17 cellular contexts compared by ENCODE assay signal in the genomic region with DNA sequence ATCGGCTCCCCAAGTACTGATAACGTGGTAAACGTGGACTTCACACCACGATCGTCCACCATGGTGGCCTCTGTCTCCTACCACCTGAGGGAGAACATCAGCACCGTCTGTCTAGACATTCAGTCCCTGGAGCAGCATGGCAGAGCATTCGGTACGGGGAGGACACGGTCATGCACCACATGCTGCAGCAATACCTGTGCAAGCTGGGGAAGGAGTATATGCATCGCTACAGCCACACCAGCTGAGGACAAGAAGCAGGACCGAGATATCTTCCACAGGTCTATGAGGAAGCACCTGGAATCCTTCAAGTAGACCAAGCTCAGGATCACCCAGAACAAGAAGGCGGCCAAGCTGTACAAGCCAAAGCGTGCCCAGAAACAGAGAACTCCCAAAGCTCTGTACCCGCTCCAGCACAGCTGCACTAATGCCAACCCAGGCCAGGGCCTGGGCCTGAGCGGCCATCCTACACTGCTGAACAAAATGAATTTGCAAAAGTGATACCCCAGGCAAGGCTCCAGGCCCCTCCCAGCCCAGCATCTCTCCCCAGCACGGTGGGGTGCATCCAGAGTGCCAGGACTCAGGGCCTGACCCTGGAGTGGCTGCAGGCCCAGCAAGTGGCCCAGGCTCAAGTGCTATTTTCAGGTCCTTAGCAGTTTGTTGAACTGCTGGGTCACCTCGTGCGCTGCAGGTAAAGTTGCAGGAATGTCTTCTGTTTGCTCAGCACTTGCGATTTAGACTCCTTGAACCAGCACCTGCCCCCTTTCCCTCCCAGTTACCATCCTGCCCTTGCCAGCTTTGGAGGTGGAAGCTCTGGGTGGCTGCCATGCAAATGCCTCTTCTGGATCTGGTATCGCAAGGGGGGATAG.
DNase-seq lines count a peak whose midpoint lies in the region; ATAC-seq and TF ChIP-seq lines count a peak whose summit lies in the region.
"Had no signal": no experiment of that assay in that cellular context is flagged by ENCODE, and none has a peak within 500 bp of the region (broad histone marks: within the 10 kb centered on the region; RNA-seq: fewer than 3 reads in every experiment).

No MANE protein-coding gene starts in this region.

- intact Hi-C loops in natural killer cell (cut with micrococcal nuclease), result no loop called here
- intact Hi-C loops in right lobe of liver (cut with DNase I), result no loop called here

- peaks cover 9 to 23% of the 10 kb centered on the region in 2 donors for H3K27me3 Mint-ChIP-seq in natural killer cell treated with Interleukin-12 subunit alpha and Interleukin-12 subunit beta and Interleukin-15 and Interleukin-18, amount 100 ng/mL, for 72 hours
- H3K27me3 Mint-ChIP-seq in natural killer cell (ENCODE audit: low read depth in 2 of 2) (peaks cover 11 to 28% of the 10 kb centered on the region in 2 donors), endodermal cell (ENCODE audit: insufficient read depth) (peaks cover 28% of the 10 kb centered on the region), osteocyte (ENCODE audit: unreplicated experiment) (peaks cover 24% of the 10 kb centered on the region)

- no peak overlapping the region for H3K27ac Mint-ChIP-seq in natural killer cell treated with Interleukin-12 subunit alpha and Interleukin-12 subunit beta and Interleukin-15 and Interleukin-18, amount 100 ng/mL, for 72 hours
- H3K27ac Mint-ChIP-seq in natural killer cell (no peak overlapping the region), endodermal cell (no peak overlapping the region), osteocyte (ENCODE audit: unreplicated experiment) (no peak overlapping the region)
- H3K27ac Mint-ChIP-seq: CD14-positive monocyte had no signal

- ATAC-seq in natural killer cell treated with Interleukin-12 subunit alpha and Interleukin-12 subunit beta and Interleukin-15 and Interleukin-18, amount 100 ng/mL, for 72 hours, result peak; percentile 6 to 43
- ATAC-seq in natural killer cell, result no peak
- ATAC-seq in right lobe of liver, result no peak
- no peak for ATAC-seq in GM18517 (IDR thresholded peaks at IDR 0.05; ENCODE audit: unreplicated experiment)
- ATAC-seq: A549, PC-3 had no signal

- no peak overlapping the region for H3K4me3 Mint-ChIP-seq in natural killer cell treated with Interleukin-12 subunit alpha and Interleukin-12 subunit beta and Interleukin-15 and Interleukin-18, amount 100 ng/mL, for 72 hours
- H3K4me3 Mint-ChIP-seq in natural killer cell (no peak overlapping the region), endodermal cell (no peak overlapping the region), osteocyte (ENCODE audit: unreplicated experiment) (no peak overlapping the region)
- H3K4me3 Mint-ChIP-seq: CD14-positive monocyte had no signal

- H3K4me3 ChIP-seq in endodermal cell (ENCODE audit: low read length) (no peak overlapping the region), right lobe of liver (no peak overlapping the region)
- H3K4me3 ChIP-seq: A549 had no signal

- H3K27me3 ChIP-seq in endodermal cell (ENCODE audit: control insufficient read depth, insufficient read depth, low read length, poor library complexity, severe bottlenecking) (peaks cover 19% of the 10 kb centered on the region), right lobe of liver (no peaks in the 10 kb centered on the region)

- H3K4me1 Mint-ChIP-seq in natural killer cell treated with Interleukin-12 subunit alpha and Interleukin-12 subunit beta and Interleukin-15 and Interleukin-18, amount 100 ng/mL, for 72 hours (ENCODE audit: low read depth in 2 of 2), result no peaks in the 10 kb centered on the region
- H3K4me1 Mint-ChIP-seq in natural killer cell, result peaks cover 0 to 8% of the 10 kb centered on the region in 2 donors
- no peaks in the 10 kb centered on the region for H3K4me1 Mint-ChIP-seq in endodermal cell
- no peaks in the 10 kb centered on the region for H3K4me1 Mint-ChIP-seq in osteocyte (ENCODE audit: unreplicated experiment)
- H3K4me1 Mint-ChIP-seq: CD14-positive monocyte had no signal

- no peak overlapping the region for H3K9ac ChIP-seq in endodermal cell (ENCODE audit: extremely low read depth, low read length, poor library complexity, severe bottlenecking)

- TF ChIP-seq CTCF in natural killer cell (IDR thresholded peaks at IDR 0.05), result no peak
- no peak for TF ChIP-seq CTCF in endodermal cell (conservative IDR thresholded peaks at IDR 0.05)
- TF ChIP-seq CTCF in osteocyte (IDR thresholded peaks at IDR 0.05), result no peak
- TF ChIP-seq CTCF in right lobe of liver (IDR thresholded peaks at IDR 0.05), result no peak

- TF ChIP-seq POLR2A in right lobe of liver (IDR thresholded peaks at IDR 0.05), result no peak

- H3K9me3 ChIP-seq in endodermal cell (ENCODE audit: control insufficient read depth, low read length) (no peaks in the 10 kb centered on the region), right lobe of liver (no peaks in the 10 kb centered on the region)
- H3K9me3 ChIP-seq: A549 had no signal

- 91 to 94% methylated on average over 20 of the region's 20 CpGs for WGBS in endodermal cell (ENCODE audit: insufficient coverage in 1 of 2, insufficient read length in 1 of 2), 2 experiments
- WGBS in right lobe of liver (ENCODE audit: insufficient coverage, low coverage, low lambda C conversion rate, missing lambda C conversion rate), result 89% methylated on average over 8 of the region's 20 CpGs

- no peak for DNase-seq in natural killer cell treated with Interleukin-12 subunit alpha and Interleukin-12 subunit beta and Interleukin-15 and Interleukin-18, amount 100 ng/mL, for 72 hours (ENCODE audit: low spot score)
- DNase-seq in natural killer cell (no peak), endodermal cell (peak; percentile 53), osteocyte (ENCODE audit: extremely low spot score, unreplicated experiment) (peak; percentile 80), DMS153 treated with DMSO at 0.1 percent for 48 hours (lab: John Stamatoyannopoulos, UW; ENCODE audit: unreplicated experiment) (no peak), right lobe of liver (no peak)
- DNase-seq in activated CD4-positive, CD25-positive, alpha-beta regulatory T cell (lab: John Stamatoyannopoulos, UW), result no peak
- DNase-seq: COR-L47, DMS53, Kasumi-1, NCI-H1436, NCI-H2029 treated with DMSO at 0.1 percent for 48 hours, NCI-H524 treated with DMSO at 0.1 percent for 48 hours, PC-3 had no signal

- H3K4me1 ChIP-seq in endodermal cell (ENCODE audit: control insufficient read depth, insufficient read depth, low read length) (no peaks in the 10 kb centered on the region), right lobe of liver (no peaks in the 10 kb centered on the region)
- H3K4me1 ChIP-seq: A549 had no signal

- no peaks in the 10 kb centered on the region for H3K9me3 Mint-ChIP-seq in natural killer cell treated with Interleukin-12 subunit alpha and Interleukin-12 subunit beta and Interleukin-15 and Interleukin-18, amount 100 ng/mL, for 72 hours
- H3K9me3 Mint-ChIP-seq in natural killer cell (no peaks in the 10 kb centered on the region), endodermal cell (no peaks in the 10 kb centered on the region), osteocyte (ENCODE audit: unreplicated experiment) (no peaks in the 10 kb centered on the region)

- no peaks in the 10 kb centered on the region for H3K36me3 Mint-ChIP-seq in natural killer cell treated with Interleukin-12 subunit alpha and Interleukin-12 subunit beta and Interleukin-15 and Interleukin-18, amount 100 ng/mL, for 72 hours
- H3K36me3 Mint-ChIP-seq in natural killer cell (no peaks in the 10 kb centered on the region), endodermal cell (ENCODE audit: low read depth) (no peaks in the 10 kb centered on the region), osteocyte (ENCODE audit: unreplicated experiment) (no peaks in the 10 kb centered on the region)
- H3K36me3 Mint-ChIP-seq: CD14-positive monocyte had no signal

- H3K27ac ChIP-seq in endodermal cell (ENCODE audit: low read depth, low read length) (no peak overlapping the region), right lobe of liver (no peak overlapping the region)
- H3K27ac ChIP-seq: A549 had no signal

- no peaks in the 10 kb centered on the region for H3K36me3 ChIP-seq in endodermal cell (ENCODE audit: control insufficient read depth, insufficient read depth, low read length)
- H3K36me3 ChIP-seq in right lobe of liver, result no peaks in the 10 kb centered on the region

Comparison
In these comparisons a context has a peak if more than half of its experiments do, and no peak if none do; other contexts are left out.
1. ATAC-seq: peak in natural killer cell treated with Interleukin-12 subunit alpha and Interleukin-12 subunit beta and Interleukin-15 and Interleukin-18, amount 100 ng/mL, for 72 hours (2 of 2); none in natural killer cell (0 of 3), right lobe of liver (0 of 4) and GM18517 (single experiment).
2. DNase-seq: peak in endodermal cell (single experiment) and osteocyte (single experiment); none in natural killer cell treated with Interleukin-12 subunit alpha and Interleukin-12 subunit beta and Interleukin-15 and Interleukin-18, amount 100 ng/mL, for 72 hours (single experiment), natural killer cell (single experiment), DMS153 treated with DMSO at 0.1 percent for 48 hours (single experiment), right lobe of liver (0 of 3) and activated CD4-positive, CD25-positive, alpha-beta regulatory T cell (0 of 4).